17 cellular contexts compared by ENCODE assay signal in genomic region chr11:73663604-73664495, GRCh38. TPM values are rescaled to one million over a fixed set of nuclear protein-coding genes. Genes with fewer than 3 reads are reported as not detected.
DNase-seq lines count a peak whose midpoint lies in the region; ATAC-seq and TF ChIP-seq lines count a peak whose summit lies in the region.
"Had no signal": no experiment of that assay in that cellular context is flagged by ENCODE, and none has a peak within 500 bp of the region (broad histone marks: within the 10 kb centered on the region; RNA-seq: fewer than 3 reads in every experiment).

No MANE protein-coding gene starts in this region.

- no peak overlapping the region for H4K8ac ChIP-seq in trophoblast cell (ENCODE audit: low read depth, low read length)

- peaks cover 4% of the 10 kb centered on the region; the same call in 1 of the 2 replicates for H3F3A ChIP-seq in Loucy (ENCODE audit: low read depth)

- H3K4me3 ChIP-seq in left ventricle myocardium inferior (no peak overlapping the region), Loucy (ENCODE audit: low read length, poor library complexity, severe bottlenecking) (no peak overlapping the region), trophoblast cell (ENCODE audit: low read depth, low read length) (no peak overlapping the region)
- no peak overlapping the region for H3K4me3 ChIP-seq in naive thymus-derived CD4-positive, alpha-beta T cell (ENCODE audit: low read length)
- H3K4me3 ChIP-seq: SK-N-MC had no signal

- no peaks in the 10 kb centered on the region for H3K9me2 ChIP-seq in Loucy (replicated peaks; ENCODE audit: low read depth, low read length)

- H3K79me2 ChIP-seq in Loucy (ENCODE audit: insufficient read depth, low read length) (no peaks in the 10 kb centered on the region), trophoblast cell (ENCODE audit: control insufficient read depth, insufficient read depth, low read length, poor library complexity) (no peaks in the 10 kb centered on the region)

- H3K4me1 ChIP-seq in left ventricle myocardium inferior (peaks cover 32% of the 10 kb centered on the region), Loucy (ENCODE audit: insufficient read depth, low read length, poor library complexity, severe bottlenecking) (peaks cover 38% of the 10 kb centered on the region), trophoblast cell (ENCODE audit: control insufficient read depth in 1 of 2, insufficient read depth in 2 of 2, low read length in 2 of 2) (peaks cover 8 to 13% of the 10 kb centered on the region in 2 experiments)
- H3K4me1 ChIP-seq in naive thymus-derived CD4-positive, alpha-beta T cell (ENCODE audit: control insufficient read depth in 2 of 2, insufficient read depth in 2 of 2, low read length in 2 of 2): peaks cover 5 to 15% of the 10 kb centered on the region in 2 donors

- no peak overlapping the region for H3K9ac ChIP-seq in Loucy (ENCODE audit: low read depth, low read length, poor library complexity, severe bottlenecking)
- no peak overlapping the region for H3K9ac ChIP-seq in trophoblast cell (ENCODE audit: low read length)

- no peak overlapping the region for H3K14ac ChIP-seq in trophoblast cell (ENCODE audit: low read length)

- ATAC-seq in naive thymus-derived CD4-positive, alpha-beta T cell: no peak

- H3K27me3 Mint-ChIP-seq in naive thymus-derived CD4-positive, alpha-beta T cell: no peaks in the 10 kb centered on the region

- H3K27ac ChIP-seq in left ventricle myocardium inferior (replicated peaks) (peak overlapping the region; percentile 28), trophoblast cell (ENCODE audit: low read depth, low read length) (no peak overlapping the region)
- H3K27ac ChIP-seq in naive thymus-derived CD4-positive, alpha-beta T cell (ENCODE audit: low read depth, low read length): no peak overlapping the region
- H3K27ac ChIP-seq: SK-N-MC had no signal

- H3K9me3 ChIP-seq in left ventricle myocardium inferior (replicated peaks): no peaks in the 10 kb centered on the region
- H3K9me3 ChIP-seq in Loucy (ENCODE audit: insufficient read depth, low read depth, low read length): no peaks in the 10 kb centered on the region
- H3K9me3 ChIP-seq in naive thymus-derived CD4-positive, alpha-beta T cell (ENCODE audit: control insufficient read depth in 2 of 3, low read length in 3 of 3): no peaks in the 10 kb centered on the region
- H3K9me3 ChIP-seq in trophoblast cell (ENCODE audit: insufficient read depth, low read depth, low read length): peaks cover 1% of the 10 kb centered on the region

- no peak overlapping the region for H2BK120ac ChIP-seq in trophoblast cell (ENCODE audit: insufficient read depth, low read length, poor library complexity)

- no peaks in the 10 kb centered on the region for H4K20me1 ChIP-seq in Loucy (ENCODE audit: insufficient read depth, low read length, poor library complexity, severe bottlenecking)

- H3K27ac Mint-ChIP-seq in naive thymus-derived CD4-positive, alpha-beta T cell: peak overlapping the region in 8 of 9 donors; percentile 20 to 86 (median 74)

- DNase-seq in left ventricle myocardium inferior (no peak), cardiac septum (ENCODE audit: low spot score) (no peak), amygdala (lab: John Stamatoyannopoulos, UW) (no peak), trophoblast cell (no peak)
- no peak for DNase-seq in naive thymus-derived CD4-positive, alpha-beta T cell
- DNase-seq in stimulated activated CD4-positive, alpha-beta T cell treated with anti-CD3 and anti-CD28 coated beads, Interleukin-1b, Interleukin-23, amount 100 ng/mL, for 48 hours: no peak
- DNase-seq: GF-D8, KBM-7, MV-4-11, NCI-H1694 treated with DMSO at 0.1 percent for 48 hours, NCI-H510A treated with DMSO at 0.1 percent for 48 hours, NCI-H82, OCI-M1, SHP77 had no signal

- no peak overlapping the region for H3K18ac ChIP-seq in trophoblast cell (ENCODE audit: low read length)

- intact Hi-C loops in left ventricle myocardium inferior (cut with micrococcal nuclease) (loop anchor here (5.0 kb wide), 2 partner anchors 37 to 252 kb away; no protein-coding TSS in a partner anchor), cardiac septum (cut with DNase I) (no loop called here)
- intact Hi-C loops in naive thymus-derived CD4-positive, alpha-beta T cell (cut with micrococcal nuclease): loop anchor here in 1 of 2 donors (5.0 to 10.0 kb wide), 2 partner anchors 189 to 357 kb away; partner anchors contain the start of gene ARHGEF17

- no peaks in the 10 kb centered on the region for H3K9me3 Mint-ChIP-seq in naive thymus-derived CD4-positive, alpha-beta T cell

- H3K4me2 ChIP-seq in Loucy (ENCODE audit: low read depth, low read length, poor library complexity, severe bottlenecking) (peak overlapping the region; percentile 32), trophoblast cell (ENCODE audit: low read length) (no peak overlapping the region)

- no peak overlapping the region for H2AK5ac ChIP-seq in trophoblast cell (ENCODE audit: low read length)

- H4K91ac ChIP-seq in trophoblast cell (ENCODE audit: low read depth, low read length): no peak overlapping the region

- H3K79me1 ChIP-seq in trophoblast cell (ENCODE audit: low read length): no peaks in the 10 kb centered on the region

- H3K27me3 ChIP-seq in left ventricle myocardium inferior (ENCODE audit: low read depth) (no peaks in the 10 kb centered on the region), Loucy (ENCODE audit: insufficient read depth, low read length, poor library complexity, severe bottlenecking) (no peaks in the 10 kb centered on the region), trophoblast cell (ENCODE audit: insufficient read depth, low read length) (no peaks in the 10 kb centered on the region)
- no peaks in the 10 kb centered on the region for H3K27me3 ChIP-seq in naive thymus-derived CD4-positive, alpha-beta T cell (ENCODE audit: control insufficient read depth in 2 of 2, insufficient read depth in 2 of 2, low read length in 2 of 2)

- CTCF ChIA-PET in naive thymus-derived CD4-positive, alpha-beta T cell (lab: Charles Lee): interaction anchor here (0.7 to 5.8 kb wide), 3 partner anchors 21 to 313 kb away, joined by 3 to 190 read pairs (median 4); no protein-coding TSS in a partner anchor

- H4K12ac ChIP-seq in trophoblast cell (ENCODE audit: low read depth, low read length): no peak overlapping the region

- H3K36me3 Mint-ChIP-seq in naive thymus-derived CD4-positive, alpha-beta T cell: peaks cover 0 to 5% (median 0%) of the 10 kb centered on the region in 5 donors

- no CpG with 5 or more reads among the region's 3 CpGs for WGBS in trophoblast cell (ENCODE audit: extremely low coverage, insufficient coverage, insufficient read length)

- H3K36me3 ChIP-seq in left ventricle myocardium inferior: no peaks in the 10 kb centered on the region
- no peaks in the 10 kb centered on the region for H3K36me3 ChIP-seq in Loucy (ENCODE audit: insufficient read depth, low read length)
- H3K36me3 ChIP-seq in naive thymus-derived CD4-positive, alpha-beta T cell (ENCODE audit: control insufficient read depth in 2 of 3, insufficient read depth in 3 of 3, low read length in 3 of 3): peaks cover 0 to 17% (median 4%) of the 10 kb centered on the region in 3 experiments
- H3K36me3 ChIP-seq in trophoblast cell (ENCODE audit: control insufficient read depth in 1 of 2, insufficient read depth in 2 of 2, low read length in 2 of 2): no peaks in the 10 kb centered on the region

- no peak overlapping the region for H2BK12ac ChIP-seq in trophoblast cell (ENCODE audit: low read length)

- no peak overlapping the region for H2AFZ ChIP-seq in Loucy (ENCODE audit: low read length)
- no peak overlapping the region for H2AFZ ChIP-seq in trophoblast cell (ENCODE audit: insufficient read depth, low read length, poor library complexity)

- TF ChIP-seq CTCF in left ventricle myocardium inferior (IDR thresholded peaks at IDR 0.05; ENCODE audit: borderline replicate concordance) (no peak), Loucy (conservative IDR thresholded peaks at IDR 0.05; ENCODE audit: low read length) (no peak)

- no peak overlapping the region for H3K23ac ChIP-seq in trophoblast cell (ENCODE audit: low read length)

- peak overlapping the region in 3 of 10 donors; percentile 20 to 42 (median 24) for H3K4me3 Mint-ChIP-seq in naive thymus-derived CD4-positive, alpha-beta T cell

- no peak overlapping the region for H3K4ac ChIP-seq in trophoblast cell (ENCODE audit: low read depth, low read length)

- no peak overlapping the region for H2BK5ac ChIP-seq in trophoblast cell (ENCODE audit: low read depth, low read length, poor library complexity)

- H3K4me1 Mint-ChIP-seq in naive thymus-derived CD4-positive, alpha-beta T cell: peaks cover 13 to 34% (median 27%) of the 10 kb centered on the region in 7 donors

- POLR2A ChIA-PET in naive thymus-derived CD4-positive, alpha-beta T cell (lab: Charles Lee): no interaction called here

RNA-seq across cellular contexts. Expression of gene PLEKHB1, which starts 17.5 kb away (rescaled TPM):
- 22.4 TPM for total RNA-seq in left ventricle myocardium inferior
- 31.2 TPM for total RNA-seq in cardiac septum
- total RNA-seq in naive thymus-derived CD4-positive, alpha-beta T cell: 10 to 100 TPM in 4 of 5 experiments, 1 to 10 TPM in 1; 3.2 to 92.9 (median 67.7) TPM
- polyA plus RNA-seq in naive thymus-derived CD4-positive, alpha-beta T cell: 100 to 1,000 TPM; 157 to 172 TPM
- 0.12 and 0.34 TPM in 2 replicates for polyA plus RNA-seq in trophoblast cell (2013)
- total RNA-seq: RPMI7951 had no signal
